ENCODE assay signal across 8 cellular contexts in the genomic region with DNA sequence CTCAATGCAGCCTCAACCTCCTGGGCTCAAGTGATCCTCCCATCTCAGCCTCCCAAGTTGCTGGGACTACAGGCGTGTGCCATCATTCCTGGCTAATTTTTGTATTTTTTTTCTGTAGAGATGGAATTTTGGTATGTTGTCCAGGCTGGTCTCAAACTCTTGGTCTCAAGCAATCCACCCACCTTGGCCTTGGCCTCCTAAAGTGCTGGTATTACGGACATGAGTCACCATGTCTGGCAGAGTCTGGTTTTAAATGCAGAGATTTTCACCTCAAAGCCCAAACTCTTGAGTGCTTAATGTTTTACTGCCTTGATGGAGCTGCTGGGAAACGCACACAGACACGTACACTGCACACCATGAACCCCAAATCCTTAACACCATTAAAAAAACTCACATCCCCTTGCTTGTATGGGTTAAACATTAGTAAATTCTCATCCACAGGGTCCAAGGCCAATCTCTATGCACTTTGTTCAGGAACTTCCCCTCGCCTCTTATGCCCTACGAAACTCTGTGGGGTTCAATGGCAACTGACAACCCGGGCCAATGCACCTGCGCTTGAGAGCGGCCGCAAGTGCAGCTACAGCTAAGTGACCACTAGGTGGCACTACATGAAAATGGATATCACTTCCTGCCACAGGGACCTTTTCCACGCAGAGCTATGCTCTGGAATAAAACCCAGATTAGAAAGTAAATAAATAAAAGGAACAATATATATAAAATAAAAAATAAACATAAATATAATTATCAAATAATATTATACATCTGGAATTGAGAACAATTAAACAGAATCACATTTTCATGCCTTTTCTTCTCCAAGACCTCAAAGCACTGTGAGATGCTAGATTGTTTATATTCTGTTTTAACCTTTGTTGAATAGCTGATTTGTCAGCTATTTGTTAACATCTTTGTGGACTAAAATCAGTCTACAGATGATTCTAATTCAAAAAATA.
A peak's percentile ranks its signal among the peaks of the same experiment; 100 is the strongest.
DNase-seq lines count a peak whose midpoint lies in the region; ATAC-seq and TF ChIP-seq lines count a peak whose summit lies in the region.

No MANE protein-coding gene starts in this region.

- no peaks in the 10 kb centered on the region for H3K9me3 ChIP-seq in CD8-positive, alpha-beta T cell (ENCODE audit: low read length)

- no peak overlapping the region for H3K27ac ChIP-seq in CD8-positive, alpha-beta T cell (ENCODE audit: low read depth, low read length)

- peak overlapping the region; percentile 89 for H3K27ac Mint-ChIP-seq in CD8-positive, alpha-beta T cell
- H3K27ac Mint-ChIP-seq in activated CD8-positive, alpha-beta T cell treated with anti-CD3 and anti-CD28 coated beads for 36 hours, result peak overlapping the region; percentile 65
- H3K27ac Mint-ChIP-seq in effector memory CD8-positive, alpha-beta T cell, result peak overlapping the region in 1 of 2 donors; percentile 39

- no peaks in the 10 kb centered on the region for H3K27me3 Mint-ChIP-seq in CD8-positive, alpha-beta T cell (ENCODE audit: low read depth)
- no peaks in the 10 kb centered on the region for H3K27me3 Mint-ChIP-seq in activated CD8-positive, alpha-beta T cell treated with anti-CD3 and anti-CD28 coated beads for 36 hours
- no peaks in the 10 kb centered on the region for H3K27me3 Mint-ChIP-seq in effector memory CD8-positive, alpha-beta T cell

- H3K27me3 ChIP-seq in CD8-positive, alpha-beta T cell (ENCODE audit: insufficient read depth, low read length), result no peaks in the 10 kb centered on the region

- no peaks in the 10 kb centered on the region for H3K9me3 Mint-ChIP-seq in CD8-positive, alpha-beta T cell
- no peaks in the 10 kb centered on the region for H3K9me3 Mint-ChIP-seq in activated CD8-positive, alpha-beta T cell treated with anti-CD3 and anti-CD28 coated beads for 36 hours
- no peaks in the 10 kb centered on the region for H3K9me3 Mint-ChIP-seq in effector memory CD8-positive, alpha-beta T cell

- POLR2A ChIA-PET in CD8-positive, alpha-beta T cell (lab: Charles Lee), result interaction anchor here (0.5 to 1.8 kb wide), 8 partner anchors 23 to 76 kb away, joined by 3 to 8 read pairs (median 4); no protein-coding TSS in a partner anchor
- POLR2A ChIA-PET in activated CD8-positive, alpha-beta T cell treated with anti-CD3 and anti-CD28 coated beads for 36 hours (lab: Charles Lee), result interaction anchor here (0.8 to 2.1 kb wide), 3 partner anchors 10 to 71 kb away, joined by 3 to 6 read pairs (median 3); no protein-coding TSS in a partner anchor

- no peak overlapping the region for H3K4me3 ChIP-seq in CD8-positive, alpha-beta T cell (ENCODE audit: low read depth, low read length)

- no peak overlapping the region for H3K4me3 Mint-ChIP-seq in CD8-positive, alpha-beta T cell
- no peak overlapping the region for H3K4me3 Mint-ChIP-seq in activated CD8-positive, alpha-beta T cell treated with anti-CD3 and anti-CD28 coated beads for 36 hours
- H3K4me3 Mint-ChIP-seq in effector memory CD8-positive, alpha-beta T cell, result no peak overlapping the region

- H3K4me1 Mint-ChIP-seq in CD8-positive, alpha-beta T cell (ENCODE audit: low read depth), result peaks cover 39% of the 10 kb centered on the region
- peaks cover 23% of the 10 kb centered on the region for H3K4me1 Mint-ChIP-seq in activated CD8-positive, alpha-beta T cell treated with anti-CD3 and anti-CD28 coated beads for 36 hours (ENCODE audit: low read depth)
- peaks cover 5 to 8% of the 10 kb centered on the region in 2 donors for H3K4me1 Mint-ChIP-seq in effector memory CD8-positive, alpha-beta T cell (ENCODE audit: low read depth in 2 of 2)

- CTCF ChIA-PET in CD8-positive, alpha-beta T cell (lab: Charles Lee), result interaction anchor here (0.7 to 12.9 kb wide), 36 partner anchors 8 to 777 kb away, joined by 3 to 187 read pairs (median 5); no protein-coding TSS in a partner anchor
- CTCF ChIA-PET in activated CD8-positive, alpha-beta T cell treated with anti-CD3 and anti-CD28 coated beads for 36 hours (lab: Charles Lee), result interaction anchor here (0.6 to 6.7 kb wide), 43 partner anchors 9 to 659 kb away, joined by 3 to 133 read pairs (median 4); a partner anchor contains a TSS

- peak; percentile 73 for ATAC-seq in CD8-positive, alpha-beta T cell
- ATAC-seq in GM19324 (IDR thresholded peaks at IDR 0.05; ENCODE audit: low FRiP score, unreplicated experiment) (peak; percentile 92), HG03378 (IDR thresholded peaks at IDR 0.05; ENCODE audit: unreplicated experiment) (peak; percentile 96)
- ATAC-seq in activated CD8-positive, alpha-beta T cell treated with anti-CD3 and anti-CD28 coated beads for 36 hours, result peak; percentile 89
- ATAC-seq in effector memory CD8-positive, alpha-beta T cell (replicated peaks), result peak; percentile 95

- H3K4me1 ChIP-seq in CD8-positive, alpha-beta T cell (ENCODE audit: insufficient read depth, low read length), result peaks cover 11% of the 10 kb centered on the region

- peak; percentile 43 to 77 (median 66) for DNase-seq in CD8-positive, alpha-beta T cell
- peak; percentile 11 for DNase-seq in NCI-H748 treated with DMSO at 0.1 percent for 48 hours (lab: John Stamatoyannopoulos, UW)
- DNase-seq in activated CD8-positive, alpha-beta T cell treated with anti-CD3 and anti-CD28 coated beads for 36 hours, result peak; percentile 72
- peak; percentile 51 to 62 (median 62) for DNase-seq in effector memory CD8-positive, alpha-beta T cell
- DNase-seq in middle frontal gyrus (ENCODE audit: extremely low spot score, low spot score), result peak; percentile 33
- peak; percentile 72 for DNase-seq in stimulated activated CD8-positive, alpha-beta memory T cell treated with anti-CD3 and anti-CD28 coated beads, Interleukin-4, amount 100 ng/mL, for 48 hours

- TF ChIP-seq CTCF in CD8-positive, alpha-beta T cell (IDR thresholded peaks at IDR 0.05), result peak; percentile 83
- TF ChIP-seq CTCF in activated CD8-positive, alpha-beta T cell treated with anti-CD3 and anti-CD28 coated beads for 36 hours (IDR thresholded peaks at IDR 0.05), result peak; percentile 97

- H3K36me3 Mint-ChIP-seq in CD8-positive, alpha-beta T cell, result peaks cover 78% of the 10 kb centered on the region
- H3K36me3 Mint-ChIP-seq in activated CD8-positive, alpha-beta T cell treated with anti-CD3 and anti-CD28 coated beads for 36 hours (ENCODE audit: low read depth), result peaks cover 7% of the 10 kb centered on the region
- H3K36me3 Mint-ChIP-seq in effector memory CD8-positive, alpha-beta T cell (ENCODE audit: insufficient read depth), result peaks cover 26% of the 10 kb centered on the region

- intact Hi-C loops in CD8-positive, alpha-beta T cell (cut with DNase I, micrococcal nuclease), result loop anchor here (1.0 to 10.0 kb wide), 10 partner anchors 11 to 654 kb away; a partner anchor contains a TSS
- intact Hi-C loops in activated CD8-positive, alpha-beta T cell treated with anti-CD3 and anti-CD28 coated beads for 36 hours (cut with micrococcal nuclease), result loop anchor here (2.0 to 10.0 kb wide), 3 partner anchors 78 to 314 kb away; no protein-coding TSS in a partner anchor

- H3K36me3 ChIP-seq in CD8-positive, alpha-beta T cell (ENCODE audit: insufficient read depth, low read length), result peaks cover 16% of the 10 kb centered on the region

Comparison
In these comparisons a context has a peak if more than half of its experiments do, and no peak if none do; other contexts are left out.
1. DNase-seq: peak in every context shown above with its lines; median percentile 72 in activated CD8-positive, alpha-beta T cell treated with anti-CD3 and anti-CD28 coated beads for 36 hours; 72 in stimulated activated CD8-positive, alpha-beta memory T cell treated with anti-CD3 and anti-CD28 coated beads, Interleukin-4, amount 100 ng/mL, for 48 hours; 66 in CD8-positive, alpha-beta T cell; 62 in effector memory CD8-positive, alpha-beta T cell; 33 in middle frontal gyrus; 11 in NCI-H748 treated with DMSO at 0.1 percent for 48 hours.